ENCODE assay signal across 8 cellular contexts in genomic region chr19:45508681-45508930, GRCh38. TPM values are rescaled to one million over a fixed set of nuclear protein-coding genes. Genes with fewer than 3 reads are reported as not detected.
DNase-seq lines count a peak whose midpoint lies in the region; TF ChIP-seq lines count a peak whose summit lies in the region.

No MANE protein-coding gene starts in this region.

- H3F3A ChIP-seq in DOHH2 (ENCODE audit: control insufficient read depth, insufficient read depth), result peaks cover 14% of the 10 kb centered on the region
- peaks cover 37% of the 10 kb centered on the region for H3F3A ChIP-seq in PC-9 (ENCODE audit: insufficient read depth, low read depth)

- peak overlapping the region; percentile 50; the same call in 1 of the 2 replicates for H2AFZ ChIP-seq in PC-9
- peak overlapping the region; percentile 59 for H2AFZ ChIP-seq in parathyroid adenoma

- CTCF ChIA-PET in PC-9 (lab: Charles Lee), result interaction anchor here (0.6 kb wide), 1 partner anchor 56 kb away, joined by 3 read pairs; no protein-coding TSS in a partner anchor

- peaks cover 5% of the 10 kb centered on the region; the same call in 1 of the 2 replicates for H3K36me3 ChIP-seq in DOHH2 (ENCODE audit: control insufficient read depth, low read length)
- H3K36me3 ChIP-seq in PC-9 (ENCODE audit: low read depth), result no peaks in the 10 kb centered on the region; the same call in 1 of the 2 replicates
- H3K36me3 ChIP-seq in parathyroid adenoma (ENCODE audit: control insufficient read depth, insufficient read depth, low read length), result no peaks in the 10 kb centered on the region

- in situ Hi-C loops in ACHN (cut with HindIII; ENCODE audit: low pct_ligation_motif_present, low pct_unique_long_range_greater_than_20kb, low sequenced_read_pairs), result no loop called here

- H3K9me2 ChIP-seq in DOHH2 (replicated peaks; ENCODE audit: control insufficient read depth, low read length) (no peaks in the 10 kb centered on the region), PC-9 (ENCODE audit: insufficient read depth) (no peaks in the 10 kb centered on the region)

- H4K20me1 ChIP-seq in DOHH2 (ENCODE audit: control insufficient read depth, insufficient read depth, low read depth, low read length) (peaks cover 11% of the 10 kb centered on the region), PC-9 (ENCODE audit: insufficient read depth) (peaks cover 38% of the 10 kb centered on the region)

- no TSS peak for BruUV-seq in PC-9 (replicated peaks; lab: Mats Ljungman, UMichigan)

- H3K9me3 ChIP-seq in DOHH2 (ENCODE audit: control insufficient read depth, insufficient read depth, low read length) (no peaks in the 10 kb centered on the region), PC-9 (ENCODE audit: insufficient read depth, low read depth) (no peaks in the 10 kb centered on the region), parathyroid adenoma (ENCODE audit: control insufficient read depth, low read length) (no peaks in the 10 kb centered on the region)

- H3K9ac ChIP-seq in parathyroid adenoma, result peak overlapping the region; percentile 15

- intact Hi-C loops in PC-9 (cut with micrococcal nuclease; ENCODE audit: unreplicated experiment), result loop anchor here (5.0 kb wide), 1 partner anchor 134 kb away; no protein-coding TSS in a partner anchor

- no peaks in the 10 kb centered on the region for H3K27me3 ChIP-seq in DOHH2 (ENCODE audit: control insufficient read depth, low read length)
- H3K27me3 ChIP-seq in PC-9 (ENCODE audit: insufficient read depth, low read depth), result no peaks in the 10 kb centered on the region
- no peaks in the 10 kb centered on the region for H3K27me3 ChIP-seq in parathyroid adenoma (ENCODE audit: control insufficient read depth, insufficient read depth, low read length)

- H3K4me1 ChIP-seq in DOHH2 (ENCODE audit: control insufficient read depth, low read length) (peaks cover 55% of the 10 kb centered on the region), PC-9 (replicated peaks; ENCODE audit: insufficient read depth) (peaks cover 32% of the 10 kb centered on the region), parathyroid adenoma (peaks cover 4% of the 10 kb centered on the region)

- DNase-seq in PC-9 (no peak), epithelial cell of prostate (ENCODE audit: low read depth, low spot score) (no peak), hippocampal formation (lab: John Stamatoyannopoulos, UW) (no peak), ACHN (no peak), pons (ENCODE audit: low spot score) (no peak), NCI-H1092 (lab: John Stamatoyannopoulos, UW) (no peak)

- H3K79me2 ChIP-seq in DOHH2 (ENCODE audit: control insufficient read depth, low read length), result peaks cover 60% of the 10 kb centered on the region
- H3K79me2 ChIP-seq in PC-9 (ENCODE audit: low read depth), result peaks cover 72% of the 10 kb centered on the region
- H3K79me2 ChIP-seq in parathyroid adenoma, result peaks cover 12% of the 10 kb centered on the region

- TF ChIP-seq CTCF in DOHH2 (IDR thresholded peaks at IDR 0.05; ENCODE audit: low read depth, low read length, poor library complexity, severe bottlenecking) (no peak), PC-9 (conservative IDR thresholded peaks at IDR 0.05) (no peak), parathyroid adenoma (IDR thresholded peaks at IDR 0.05) (no peak)

- H3K4me2 ChIP-seq in DOHH2 (ENCODE audit: low read length) (peak overlapping the region; percentile 98), PC-9 (peak overlapping the region; percentile 99), parathyroid adenoma (ENCODE audit: low read length) (peak overlapping the region; percentile 84)

- H3K27ac ChIP-seq in DOHH2 (ENCODE audit: low read depth, low read length), result peak overlapping the region; percentile 84
- H3K27ac ChIP-seq in PC-9, result peak overlapping the region; percentile 95
- peak overlapping the region; percentile 95 for H3K27ac ChIP-seq in epithelial cell of prostate
- H3K27ac ChIP-seq in parathyroid adenoma, result peak overlapping the region; percentile 81

- peak overlapping the region; percentile 77 for H3K4me3 ChIP-seq in DOHH2 (ENCODE audit: low read length)
- peak overlapping the region; percentile 97 for H3K4me3 ChIP-seq in PC-9
- peak overlapping the region; percentile 92 for H3K4me3 ChIP-seq in parathyroid adenoma (ENCODE audit: low read depth, low read length)

- POLR2A ChIA-PET in PC-9 (lab: Charles Lee; ENCODE audit: unreplicated experiment), result interaction anchor here (0.6 kb wide), 2 partner anchors 108 to 133 kb away, joined by 3 read pairs; no protein-coding TSS in a partner anchor

RNA-seq across cellular contexts. Expression of gene VASP, which starts 1.3 kb away (rescaled TPM):
- 123 and 155 TPM in 2 replicates for total RNA-seq in PC-9 (2021)

RNA-seq across cellular contexts. Expression of gene PPM1N, which starts 10.4 kb away (rescaled TPM):
- total RNA-seq in PC-9 (2021), result 5.0 and 9.5 TPM in 2 replicates

RNA-seq across cellular contexts. Expression of gene RTN2, which starts 11.8 kb away (rescaled TPM):
- total RNA-seq in PC-9 (2021), result 49.6 and 50.1 TPM in 2 replicates

RNA-seq across cellular contexts. Expression of gene FOSB, which starts 40.8 kb away (rescaled TPM):
- total RNA-seq in PC-9 (2021), result 7.9 and 16.5 TPM in 2 replicates
